ENCODE assay signal across 8 cellular contexts in genomic region chr9:127450170-127450830, GRCh38. TPM values are rescaled to one million over a fixed set of nuclear protein-coding genes. Genes with fewer than 3 reads are reported as not detected.
DNase-seq lines count a peak whose midpoint lies in the region; ATAC-seq, FAIRE-seq and TF ChIP-seq lines count a peak whose summit lies in the region.

No MANE protein-coding gene starts in this region.

- TF ChIP-seq POLR2A in HepG2 (IDR thresholded peaks at IDR 0.05; ENCODE audit: insufficient read depth in 1 of 2, low read depth in 2 of 2, low read length in 2 of 2), result 0 out of 4 replicates have a peak, but pooled peaks of 1 of the 2 experiments have one; percentile 38

- no peak for DNase-seq in GM12865 (ENCODE audit: low read depth)
- DNase-seq in mammary epithelial cell, result peak; percentile 16
- DNase-seq in HepG2 (ENCODE audit: low spot score), result no peak
- DNase-seq in NK-92 treated with Interleukin-12 subunit alpha and Interleukin-12 subunit beta, amount 100 ng/mL, for 24 hours (lab: John Stamatoyannopoulos, UW), result no peak
- DNase-seq in activated gamma-delta T cell (lab: John Stamatoyannopoulos, UW), result no peak

- H3K9me3 ChIP-seq in Loucy (ENCODE audit: insufficient read depth, low read depth, low read length) (no peaks in the 10 kb centered on the region), mammary epithelial cell (replicated peaks; ENCODE audit: insufficient read depth, low read length) (no peaks in the 10 kb centered on the region), HepG2 (ENCODE audit: low read length) (no peaks in the 10 kb centered on the region), thymus (ENCODE audit: control insufficient read depth) (no peaks in the 10 kb centered on the region)

- H3K9me2 ChIP-seq in Loucy (replicated peaks; ENCODE audit: low read depth, low read length), result no peaks in the 10 kb centered on the region

- POLR2A ChIA-PET in HepG2 (lab: Yijun Ruan, JAX), result interaction anchor here (0.6 to 3.8 kb wide), 12 partner anchors 27 to 321 kb away, joined by 3 to 39 read pairs (median 5); partner anchors contain the start of genes SLC2A8, TOR2A and ZNF79

- TF ChIP-seq CTCF in GM12865 (IDR thresholded peaks at IDR 0.05; ENCODE audit: insufficient read depth, low read depth, low read length, missing control alignments) (no peak), Loucy (conservative IDR thresholded peaks at IDR 0.05; ENCODE audit: low read length) (no peak), mammary epithelial cell (conservative IDR thresholded peaks at IDR 0.05 in 1 of 2, IDR thresholded peaks at IDR 0.05 in 1 of 2; ENCODE audit: extremely low read depth in 1 of 2, insufficient read depth in 1 of 2, low read depth in 1 of 2, low read length in 2 of 2) (no peak), HepG2 (CRISPR knock-in tag; IDR thresholded peaks at IDR 0.05) (no peak)

- dilution Hi-C loops in mammary epithelial cell (cut with HindIII; ENCODE audit: low sequenced_read_pairs), result no loop called here

- peaks cover 44% of the 10 kb centered on the region for H3K36me3 ChIP-seq in Loucy (ENCODE audit: insufficient read depth, low read length)
- H3K36me3 ChIP-seq in mammary epithelial cell (ENCODE audit: insufficient read depth, low read length), result peaks cover 42% of the 10 kb centered on the region
- peaks cover 8 to 52% of the 10 kb centered on the region in 2 experiments for H3K36me3 ChIP-seq in HepG2 (replicated peaks in 1 of 2; ENCODE audit: control insufficient read depth in 1 of 2, insufficient read depth in 2 of 2, low read length in 2 of 2)
- peaks cover 41% of the 10 kb centered on the region for H3K36me3 ChIP-seq in thymus (ENCODE audit: control insufficient read depth, insufficient read depth)

- H3K27ac ChIP-seq in mammary epithelial cell (ENCODE audit: insufficient read depth, low read depth, low read length) (peak overlapping the region; percentile 80), HepG2 (ENCODE audit: extremely low read length, insufficient read depth, low read length) (peak overlapping the region; percentile 83), thymus (ENCODE audit: low read depth) (peak overlapping the region; percentile 87)

- intact Hi-C loops in mammary epithelial cell (cut with micrococcal nuclease) (loop anchor here (2.0 to 10.0 kb wide), 3 partner anchors 25 to 235 kb away; partner anchors contain the start of genes SLC2A8 and ZNF79), HepG2 (cut with micrococcal nuclease; ENCODE audit: unreplicated experiment) (loop anchor here (5.0 kb wide), 1 partner anchor 58 kb away; no protein-coding TSS in a partner anchor)

- WGBS in mammary epithelial cell (ENCODE audit: low coverage, missing lambda C conversion rate), result 2% methylated on average over 11 of the region's 16 CpGs
- 3% methylated on average over 16 of the region's 16 CpGs for WGBS in HepG2 (ENCODE audit: low lambda C conversion rate)
- WGBS in thymus, result 3% methylated on average over 16 of the region's 16 CpGs

- H3K4me2 ChIP-seq in Loucy (ENCODE audit: low read depth, low read length, poor library complexity, severe bottlenecking) (peak overlapping the region; percentile 99), mammary epithelial cell (ENCODE audit: insufficient read depth, low read depth, low read length) (peak overlapping the region; percentile 90), HepG2 (ENCODE audit: low read depth, low read length) (peak overlapping the region; percentile 89)

- BruUV-seq in mammary epithelial cell (replicated peaks; lab: Mats Ljungman, UMichigan), result no TSS peak
- no TSS peak for BruUV-seq in HepG2 (replicated peaks; lab: Mats Ljungman, UMichigan)

- H3K27me3 ChIP-seq in Loucy (ENCODE audit: insufficient read depth, low read length, poor library complexity, severe bottlenecking), result peaks cover 9% of the 10 kb centered on the region
- no peaks in the 10 kb centered on the region for H3K27me3 ChIP-seq in mammary epithelial cell (ENCODE audit: insufficient read depth, low read length)
- H3K27me3 ChIP-seq in HepG2 (ENCODE audit: control insufficient read depth in 1 of 2, insufficient read depth in 2 of 2, low read length in 2 of 2), result no peaks in the 10 kb centered on the region; a peak in 1 of 5 replicates
- no peaks in the 10 kb centered on the region for H3K27me3 ChIP-seq in thymus (ENCODE audit: control insufficient read depth, insufficient read depth)

- H3K4me3 ChIP-seq in GM12865 (ENCODE audit: low read depth, low read length) (peak overlapping the region; percentile 94), Loucy (ENCODE audit: low read length, poor library complexity, severe bottlenecking) (peak overlapping the region; percentile 98), mammary epithelial cell (replicated peaks in 1 of 3; ENCODE audit: insufficient read depth in 1 of 3, low read depth in 2 of 3, low read length in 3 of 3) (peak overlapping the region; percentile 79 to 91 (median 90)), HepG2 (replicated peaks in 1 of 3; ENCODE audit: insufficient read depth in 1 of 3, low read depth in 2 of 3, low read length in 3 of 3) (peak overlapping the region; percentile 85 to 97 (median 93)), thymus (ENCODE audit: low read length) (peak overlapping the region; percentile 79)

- peaks cover 39% of the 10 kb centered on the region for H4K20me1 ChIP-seq in Loucy (ENCODE audit: insufficient read depth, low read length, poor library complexity, severe bottlenecking)
- peaks cover 20% of the 10 kb centered on the region for H4K20me1 ChIP-seq in mammary epithelial cell (ENCODE audit: insufficient read depth, low read length)
- peaks cover 45% of the 10 kb centered on the region for H4K20me1 ChIP-seq in HepG2 (ENCODE audit: insufficient read depth, low read length)

- ATAC-seq in HepG2, result peak; percentile 2; the same call in 2 of the 3 replicates
- no peak for ATAC-seq in HG02642 (IDR thresholded peaks at IDR 0.05; ENCODE audit: poor library complexity, unreplicated experiment)

- in situ Hi-C loops in mammary epithelial cell (cut with MboI; ENCODE audit: low sequenced_read_pairs in 2 of 2), result no loop called here
- in situ Hi-C loops in HepG2 (cut with HindIII; ENCODE audit: extremely low pct_ligation_motif_present, low pct_unique_long_range_greater_than_20kb), result no loop called here

- H3K79me2 ChIP-seq in Loucy (ENCODE audit: insufficient read depth, low read length), result peaks cover 51% of the 10 kb centered on the region
- peaks cover 48% of the 10 kb centered on the region for H3K79me2 ChIP-seq in mammary epithelial cell (ENCODE audit: insufficient read depth, low read length)
- H3K79me2 ChIP-seq in HepG2 (ENCODE audit: insufficient read depth, low read length), result peaks cover 35% of the 10 kb centered on the region

- FAIRE-seq in HepG2 (lab: Jason Lieb, UNC), result no peak

- TF ChIP-seq EP300 in HepG2 (IDR thresholded peaks at IDR 0.05; ENCODE audit: low read depth in 2 of 2, low read length in 2 of 2), result no peak
- TF ChIP-seq EP300 in HepG2 (CRISPR knock-in tag; IDR thresholded peaks at IDR 0.05; ENCODE audit: borderline replicate concordance), result no peak

- peaks cover 33% of the 10 kb centered on the region for H3K4me1 ChIP-seq in Loucy (ENCODE audit: insufficient read depth, low read length, poor library complexity, severe bottlenecking)
- peaks cover 26% of the 10 kb centered on the region for H3K4me1 ChIP-seq in mammary epithelial cell (ENCODE audit: insufficient read depth, low read length)
- H3K4me1 ChIP-seq in HepG2 (ENCODE audit: insufficient read depth, low read length), result peaks cover 36% of the 10 kb centered on the region
- peaks cover 18% of the 10 kb centered on the region for H3K4me1 ChIP-seq in thymus (ENCODE audit: control insufficient read depth, insufficient read depth, low read length)

- H2AFZ ChIP-seq in Loucy (ENCODE audit: low read length), result no peak overlapping the region
- H2AFZ ChIP-seq in mammary epithelial cell (ENCODE audit: low read depth, low read length), result no peak overlapping the region
- no peak overlapping the region for H2AFZ ChIP-seq in HepG2 (ENCODE audit: low read length)

- no peak for TF ChIP-seq RAD21 in HepG2 (CRISPR knock-in tag; IDR thresholded peaks at IDR 0.05)

- H3K9ac ChIP-seq in Loucy (ENCODE audit: low read depth, low read length, poor library complexity, severe bottlenecking), result peak overlapping the region; percentile 97
- H3K9ac ChIP-seq in mammary epithelial cell (ENCODE audit: insufficient read depth, low read length), result peak overlapping the region; percentile 91
- H3K9ac ChIP-seq in HepG2 (ENCODE audit: insufficient read depth, low read depth, low read length), result peak overlapping the region; percentile 98

- CTCF ChIA-PET in mammary epithelial cell (lab: Charles Lee; ENCODE audit: low non-redundant PET) (no interaction called here), HepG2 (lab: Yijun Ruan, JAX; ENCODE audit: low intra/inter-chr PET ratio, low total read pairs) (no interaction called here)

- H3F3A ChIP-seq in Loucy (ENCODE audit: low read depth), result peaks cover 12% of the 10 kb centered on the region; the same call in 1 of the 2 replicates

RNA-seq across cellular contexts. Expression of gene RPL12, which starts 0.9 kb away (rescaled TPM):
- total RNA-seq in mammary epithelial cell (1,000 to 10,000 TPM; 1,316 to 1,441 TPM), HepG2 (2016; rRNA removed; fragmentation: Illumina TruSeq; extraction: Trizol) (1,551 and 1,660 TPM in 2 replicates)
- polyA plus RNA-seq in mammary epithelial cell (2,249 TPM), HepG2 (2011; rRNA removed) (2,097 and 2,590 TPM in 2 replicates), thymus (3,757 TPM)
- polyA minus RNA-seq in mammary epithelial cell, result 561 TPM
- total RNA-seq in HepG2 (2016; cell fraction: cytosol; rRNA removed; fragmentation: Illumina TruSeq; extraction: Trizol; ENCODE audit: low read depth), result 6,549 and 6,971 TPM in 2 replicates
- 1,601 and 1,648 TPM in 2 replicates for total RNA-seq in HepG2 (2016; cell fraction: insoluble cytoplasmic fraction; rRNA removed; fragmentation: Illumina TruSeq; extraction: Trizol)
- 4,907 and 5,180 TPM in 2 replicates for total RNA-seq in HepG2 (2016; cell fraction: membrane; rRNA removed; fragmentation: Illumina TruSeq; extraction: Trizol)
- 525 and 558 TPM in 2 replicates for total RNA-seq in HepG2 (2016; cell fraction: nucleus; rRNA removed; fragmentation: Illumina TruSeq; extraction: Trizol)
- 3,919 and 3,963 TPM in 2 replicates for polyA plus RNA-seq in HepG2 (2011; cell fraction: cytosol; rRNA removed)
- 619 and 713 TPM in 2 replicates for polyA plus RNA-seq in HepG2 (2011; cell fraction: nucleus; rRNA removed)
- polyA plus RNA-seq in HepG2 (2012), result 2,179 and 2,497 TPM in 2 replicates
- 11,205 and 11,665 TPM in 2 replicates for polyA plus RNA-seq in HepG2 (2016; cell fraction: cytosol; fragmentation: Illumina TruSeq; extraction: Trizol; ENCODE audit: low read depth)
- polyA plus RNA-seq in HepG2 (2016; cell fraction: insoluble cytoplasmic fraction; fragmentation: Illumina TruSeq; extraction: Trizol; ENCODE audit: low read depth), result 2,434 and 2,480 TPM in 2 replicates
- polyA plus RNA-seq in HepG2 (2016; cell fraction: membrane; fragmentation: Illumina TruSeq; extraction: Trizol; ENCODE audit: low read depth), result 6,884 and 7,463 TPM in 2 replicates
- 1,156 and 1,223 TPM in 2 replicates for polyA plus RNA-seq in HepG2 (2016; cell fraction: nucleus; fragmentation: Illumina TruSeq; extraction: Trizol; ENCODE audit: insufficient read depth, low read depth)
- polyA minus RNA-seq in HepG2 (2011; rRNA and poly(A)+ RNA removed; ENCODE audit: low replicate concordance), result 706 and 1,371 TPM in 2 replicates
- polyA minus RNA-seq in HepG2 (2011; cell fraction: cytosol; rRNA and poly(A)+ RNA removed), result 461 and 478 TPM in 2 replicates
- polyA minus RNA-seq in HepG2 (2011; cell fraction: nucleus; rRNA and poly(A)+ RNA removed), result 198 and 299 TPM in 2 replicates

RNA-seq across cellular contexts. Expression of gene LRSAM1, which starts 1.0 kb away (rescaled TPM):
- total RNA-seq in mammary epithelial cell (10 to 100 TPM; 15.5 to 20.6 TPM), HepG2 (2016; rRNA removed; fragmentation: Illumina TruSeq; extraction: Trizol) (4.6 and 8.7 TPM in 2 replicates)
- polyA plus RNA-seq in mammary epithelial cell (9.1 TPM), HepG2 (2011; rRNA removed) (10.2 and 12.2 TPM in 2 replicates), thymus (24.1 TPM)
- polyA minus RNA-seq in mammary epithelial cell, result 17.2 TPM
- 1.5 and 1.7 TPM in 2 replicates for total RNA-seq in HepG2 (2016; cell fraction: cytosol; rRNA removed; fragmentation: Illumina TruSeq; extraction: Trizol; ENCODE audit: low read depth)
- total RNA-seq in HepG2 (2016; cell fraction: insoluble cytoplasmic fraction; rRNA removed; fragmentation: Illumina TruSeq; extraction: Trizol), result 4.2 and 9.8 TPM in 2 replicates
- 3.2 and 4.0 TPM in 2 replicates for total RNA-seq in HepG2 (2016; cell fraction: membrane; rRNA removed; fragmentation: Illumina TruSeq; extraction: Trizol)
- total RNA-seq in HepG2 (2016; cell fraction: nucleus; rRNA removed; fragmentation: Illumina TruSeq; extraction: Trizol), result 9.5 and 16.9 TPM in 2 replicates
- polyA plus RNA-seq in HepG2 (2011; cell fraction: cytosol; rRNA removed), result 4.1 and 5.2 TPM in 2 replicates
- polyA plus RNA-seq in HepG2 (2011; cell fraction: nucleus; rRNA removed), result 68.4 and 76.1 TPM in 2 replicates
- polyA plus RNA-seq in HepG2 (2012), result 10.0 and 14.6 TPM in 2 replicates
- 1.2 and 1.5 TPM in 2 replicates for polyA plus RNA-seq in HepG2 (2016; cell fraction: cytosol; fragmentation: Illumina TruSeq; extraction: Trizol; ENCODE audit: low read depth)
- polyA plus RNA-seq in HepG2 (2016; cell fraction: insoluble cytoplasmic fraction; fragmentation: Illumina TruSeq; extraction: Trizol; ENCODE audit: low read depth), result 5.4 and 6.9 TPM in 2 replicates
- polyA plus RNA-seq in HepG2 (2016; cell fraction: membrane; fragmentation: Illumina TruSeq; extraction: Trizol; ENCODE audit: low read depth), result 1.2 and 2.1 TPM in 2 replicates
- polyA plus RNA-seq in HepG2 (2016; cell fraction: nucleus; fragmentation: Illumina TruSeq; extraction: Trizol; ENCODE audit: insufficient read depth, low read depth), result 21.9 and 22.1 TPM in 2 replicates
- polyA minus RNA-seq in HepG2 (2011; rRNA and poly(A)+ RNA removed; ENCODE audit: low replicate concordance), result 7.6 and 11.4 TPM in 2 replicates
- 4.2 and 4.4 TPM in 2 replicates for polyA minus RNA-seq in HepG2 (2011; cell fraction: cytosol; rRNA and poly(A)+ RNA removed)
- polyA minus RNA-seq in HepG2 (2011; cell fraction: nucleus; rRNA and poly(A)+ RNA removed), result 25.4 and 32.1 TPM in 2 replicates

RNA-seq across cellular contexts. Expression of gene ZNF79, which starts 26.1 kb away (rescaled TPM):
- total RNA-seq in mammary epithelial cell, result 10 to 100 TPM; 10.5 to 16.8 TPM
- 6.3 TPM for polyA plus RNA-seq in mammary epithelial cell
- polyA minus RNA-seq in mammary epithelial cell, result 15.7 TPM
- 7.3 and 8.1 TPM in 2 replicates for total RNA-seq in HepG2 (2016; rRNA removed; fragmentation: Illumina TruSeq; extraction: Trizol)
- 3.1 and 3.7 TPM in 2 replicates for total RNA-seq in HepG2 (2016; cell fraction: cytosol; rRNA removed; fragmentation: Illumina TruSeq; extraction: Trizol; ENCODE audit: low read depth)
- total RNA-seq in HepG2 (2016; cell fraction: insoluble cytoplasmic fraction; rRNA removed; fragmentation: Illumina TruSeq; extraction: Trizol), result 7.1 and 8.1 TPM in 2 replicates
- 5.0 and 6.4 TPM in 2 replicates for total RNA-seq in HepG2 (2016; cell fraction: membrane; rRNA removed; fragmentation: Illumina TruSeq; extraction: Trizol)
- total RNA-seq in HepG2 (2016; cell fraction: nucleus; rRNA removed; fragmentation: Illumina TruSeq; extraction: Trizol), result 6.5 and 7.4 TPM in 2 replicates
- 3.7 and 4.0 TPM in 2 replicates for polyA plus RNA-seq in HepG2 (2011; rRNA removed)
- polyA plus RNA-seq in HepG2 (2011; cell fraction: cytosol; rRNA removed), result 2.4 and 2.7 TPM in 2 replicates
- polyA plus RNA-seq in HepG2 (2011; cell fraction: nucleus; rRNA removed), result 6.0 and 7.5 TPM in 2 replicates
- polyA plus RNA-seq in HepG2 (2012), result 2.6 and 3.2 TPM in 2 replicates
- 0.52 and 0.70 TPM in 2 replicates for polyA plus RNA-seq in HepG2 (2016; cell fraction: cytosol; fragmentation: Illumina TruSeq; extraction: Trizol; ENCODE audit: low read depth)
- polyA plus RNA-seq in HepG2 (2016; cell fraction: insoluble cytoplasmic fraction; fragmentation: Illumina TruSeq; extraction: Trizol; ENCODE audit: low read depth), result 4.7 TPM in 2 replicates
- polyA plus RNA-seq in HepG2 (2016; cell fraction: membrane; fragmentation: Illumina TruSeq; extraction: Trizol; ENCODE audit: low read depth), result 1.3 and 1.4 TPM in 2 replicates
- polyA plus RNA-seq in HepG2 (2016; cell fraction: nucleus; fragmentation: Illumina TruSeq; extraction: Trizol; ENCODE audit: insufficient read depth, low read depth), result 8.9 and 9.1 TPM in 2 replicates
- 6.0 and 28.4 TPM in 2 replicates for polyA minus RNA-seq in HepG2 (2011; rRNA and poly(A)+ RNA removed; ENCODE audit: low replicate concordance)
- polyA minus RNA-seq in HepG2 (2011; cell fraction: cytosol; rRNA and poly(A)+ RNA removed), result 3.7 and 4.2 TPM in 2 replicates
- 7.9 and 11.3 TPM in 2 replicates for polyA minus RNA-seq in HepG2 (2011; cell fraction: nucleus; rRNA and poly(A)+ RNA removed)
- polyA plus RNA-seq in thymus, result 3.3 TPM

RNA-seq across cellular contexts. Expression of gene SLC2A8, which starts 53.3 kb away (rescaled TPM):
- total RNA-seq in mammary epithelial cell (10 to 100 TPM in 1 of 2 donors, 1 to 10 TPM in 1; 8.0 to 17.1 TPM), HepG2 (2016; rRNA removed; fragmentation: Illumina TruSeq; extraction: Trizol) (24.0 and 48.6 TPM in 2 replicates)
- polyA plus RNA-seq in mammary epithelial cell (9.6 TPM), HepG2 (2011; rRNA removed) (22.6 and 37.2 TPM in 2 replicates), thymus (7.8 TPM)
- polyA minus RNA-seq in mammary epithelial cell, result 0.52 TPM
- total RNA-seq in HepG2 (2016; cell fraction: cytosol; rRNA removed; fragmentation: Illumina TruSeq; extraction: Trizol; ENCODE audit: low read depth), result 25.8 and 26.2 TPM in 2 replicates
- total RNA-seq in HepG2 (2016; cell fraction: insoluble cytoplasmic fraction; rRNA removed; fragmentation: Illumina TruSeq; extraction: Trizol), result 22.9 and 51.3 TPM in 2 replicates
- total RNA-seq in HepG2 (2016; cell fraction: membrane; rRNA removed; fragmentation: Illumina TruSeq; extraction: Trizol), result 32.1 and 33.0 TPM in 2 replicates
- 53.8 and 57.0 TPM in 2 replicates for total RNA-seq in HepG2 (2016; cell fraction: nucleus; rRNA removed; fragmentation: Illumina TruSeq; extraction: Trizol)
- polyA plus RNA-seq in HepG2 (2011; cell fraction: cytosol; rRNA removed), result 20.3 and 26.4 TPM in 2 replicates
- polyA plus RNA-seq in HepG2 (2011; cell fraction: nucleus; rRNA removed), result 73.4 and 80.9 TPM in 2 replicates
- polyA plus RNA-seq in HepG2 (2012), result 15.9 and 25.8 TPM in 2 replicates
- 18.5 and 21.9 TPM in 2 replicates for polyA plus RNA-seq in HepG2 (2016; cell fraction: cytosol; fragmentation: Illumina TruSeq; extraction: Trizol; ENCODE audit: low read depth)
- polyA plus RNA-seq in HepG2 (2016; cell fraction: insoluble cytoplasmic fraction; fragmentation: Illumina TruSeq; extraction: Trizol; ENCODE audit: low read depth), result 22.6 and 24.1 TPM in 2 replicates
- polyA plus RNA-seq in HepG2 (2016; cell fraction: membrane; fragmentation: Illumina TruSeq; extraction: Trizol; ENCODE audit: low read depth), result 21.2 and 23.1 TPM in 2 replicates
- 112 and 118 TPM in 2 replicates for polyA plus RNA-seq in HepG2 (2016; cell fraction: nucleus; fragmentation: Illumina TruSeq; extraction: Trizol; ENCODE audit: insufficient read depth, low read depth)
- polyA minus RNA-seq in HepG2 (2011; rRNA and poly(A)+ RNA removed; ENCODE audit: low replicate concordance), result 29.8 and 66.3 TPM in 2 replicates
- 13.0 and 13.3 TPM in 2 replicates for polyA minus RNA-seq in HepG2 (2011; cell fraction: cytosol; rRNA and poly(A)+ RNA removed)
- 25.1 and 26.0 TPM in 2 replicates for polyA minus RNA-seq in HepG2 (2011; cell fraction: nucleus; rRNA and poly(A)+ RNA removed)
